ENCODE assay signal across 2 cellular contexts in the genomic region with DNA sequence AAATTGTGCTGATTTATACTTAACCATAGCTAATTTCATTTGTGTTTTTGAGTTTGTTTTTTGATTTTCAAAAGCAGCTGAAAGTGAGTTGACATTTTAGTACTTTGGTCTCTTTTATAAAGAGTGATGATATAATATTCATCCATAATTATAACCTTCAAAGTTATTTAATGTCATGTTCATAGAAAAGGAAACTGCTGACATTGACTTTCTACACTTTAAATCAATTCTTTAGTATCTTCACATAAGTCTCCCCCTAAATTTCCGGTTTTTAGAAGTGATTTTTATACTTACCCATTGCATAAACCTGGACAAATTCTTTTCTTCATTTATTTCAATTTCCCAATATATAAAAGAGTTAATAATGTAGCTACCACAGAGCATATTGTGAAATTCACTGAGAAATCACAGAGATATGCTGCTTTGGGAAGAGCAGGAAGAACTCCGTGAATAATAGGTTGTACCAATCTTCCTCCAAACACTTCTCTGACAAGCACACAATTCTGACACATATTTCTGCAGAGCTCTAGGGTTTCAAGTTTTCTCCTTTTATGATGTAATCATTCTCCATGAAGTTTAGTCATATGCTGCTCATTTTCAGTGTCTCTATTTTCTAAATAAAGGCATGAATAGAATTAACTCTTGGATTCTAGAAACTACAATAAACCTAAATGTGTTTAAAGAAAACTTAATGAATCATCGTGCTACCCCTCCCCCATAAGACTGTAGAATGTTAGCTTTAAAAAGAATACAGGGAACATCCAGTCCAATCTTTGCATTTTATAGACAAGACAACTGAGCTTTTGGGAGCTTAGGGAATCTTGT.
TF ChIP-seq lines count a peak whose summit lies in the region.

No MANE protein-coding gene starts in this region.

TF ChIP-seq in A549, 52 proteins besides CTCF, POLR2A, EP300 and RAD21:
- TF ChIP-seq NPAS2 (CRISPR knock-in tag; IDR thresholded peaks at IDR 0.05; ENCODE audit: borderline replicate concordance) (no peak), POLR2AphosphoS2 (conservative IDR thresholded peaks at IDR 0.05; ENCODE audit: low read length) (no peak), KDM5A (IDR thresholded peaks at IDR 0.05) (no peak), FOSB (CRISPR knock-in tag; IDR thresholded peaks at IDR 0.05) (no peak), CBX2 (IDR thresholded peaks at IDR 0.05; ENCODE audit: borderline replicate concordance, low read depth) (no peak), CBX8 (IDR thresholded peaks at IDR 0.05) (no peak), MAX (IDR thresholded peaks at IDR 0.05) (no peak), CEBPB (IDR thresholded peaks at IDR 0.05) (peak; percentile 70 to 82; a peak in 3 of 4 replicates), MAFK (IDR thresholded peaks at IDR 0.05; ENCODE audit: partially characterized antibody) (peak; percentile 89), JUN (IDR thresholded peaks at IDR 0.05) (0 out of 5 replicates have a peak, but pooled peaks of 1 of the 2 experiments have one; percentile 18), GATA3 (IDR thresholded peaks at IDR 0.05; ENCODE audit: borderline replicate concordance) (no peak), ESRRA (IDR thresholded peaks at IDR 0.05; ENCODE audit: borderline replicate concordance, low read length) (no peak), ELK1 (IDR thresholded peaks at IDR 0.05; ENCODE audit: low read depth, low read length) (no peak), HOXB13 (CRISPR knock-in tag; IDR thresholded peaks at IDR 0.05; ENCODE audit: low read depth) (no peak), JUNB (IDR thresholded peaks at IDR 0.05) (peak; percentile 37; the same call in 1 of the 2 replicates), EHMT2 (IDR thresholded peaks at IDR 0.05; ENCODE audit: low read depth) (no peak), ATOH8 (CRISPR knock-in tag; IDR thresholded peaks at IDR 0.05; ENCODE audit: low read depth) (no peak), FOSL2 (IDR thresholded peaks at IDR 0.05) (no peak), FOSL2 (CRISPR knock-in tag; IDR thresholded peaks at IDR 0.05) (peak; percentile 61)
- TF ChIP-seq, protein P1, sequence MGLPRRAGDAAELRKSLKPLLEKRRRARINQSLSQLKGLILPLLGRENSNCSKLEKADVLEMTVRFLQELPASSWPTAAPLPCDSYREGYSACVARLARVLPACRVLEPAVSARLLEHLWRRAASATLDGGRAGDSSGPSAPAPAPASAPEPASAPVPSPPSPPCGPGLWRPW (IDR thresholded peaks at IDR 0.05): peak; percentile 21; the same call in 1 of the 2 replicates

TF ChIP-seq in K562, 482 proteins besides CTCF, POLR2A, EP300 and RAD21 (continues in another document):
- TF ChIP-seq DACH1 (IDR thresholded peaks at IDR 0.05; ENCODE audit: partially characterized antibody): no peak
- peak; percentile 16; the same call in 1 of the 2 replicates for TF ChIP-seq GATAD2A (IDR thresholded peaks at IDR 0.05)
- TF ChIP-seq RNF219 (CRISPR knock-in tag; IDR thresholded peaks at IDR 0.05): no peak
- TF ChIP-seq ZFP36 (IDR thresholded peaks at IDR 0.05; ENCODE audit: low read depth, low read length, partially characterized antibody): no peak
- TF ChIP-seq SIN3B (IDR thresholded peaks at IDR 0.05; ENCODE audit: low read depth): no peak
- no peak for TF ChIP-seq PRMT5 (CRISPR knock-in tag; IDR thresholded peaks at IDR 0.05)
- TF ChIP-seq MED1 (CRISPR knock-in tag; IDR thresholded peaks at IDR 0.05; ENCODE audit: borderline replicate concordance): no peak
- no peak for TF ChIP-seq ZNF431 (CRISPR knock-in tag; IDR thresholded peaks at IDR 0.05)
- TF ChIP-seq ZNF830 (CRISPR knock-in tag; IDR thresholded peaks at IDR 0.05): no peak
- TF ChIP-seq, protein P2, sequence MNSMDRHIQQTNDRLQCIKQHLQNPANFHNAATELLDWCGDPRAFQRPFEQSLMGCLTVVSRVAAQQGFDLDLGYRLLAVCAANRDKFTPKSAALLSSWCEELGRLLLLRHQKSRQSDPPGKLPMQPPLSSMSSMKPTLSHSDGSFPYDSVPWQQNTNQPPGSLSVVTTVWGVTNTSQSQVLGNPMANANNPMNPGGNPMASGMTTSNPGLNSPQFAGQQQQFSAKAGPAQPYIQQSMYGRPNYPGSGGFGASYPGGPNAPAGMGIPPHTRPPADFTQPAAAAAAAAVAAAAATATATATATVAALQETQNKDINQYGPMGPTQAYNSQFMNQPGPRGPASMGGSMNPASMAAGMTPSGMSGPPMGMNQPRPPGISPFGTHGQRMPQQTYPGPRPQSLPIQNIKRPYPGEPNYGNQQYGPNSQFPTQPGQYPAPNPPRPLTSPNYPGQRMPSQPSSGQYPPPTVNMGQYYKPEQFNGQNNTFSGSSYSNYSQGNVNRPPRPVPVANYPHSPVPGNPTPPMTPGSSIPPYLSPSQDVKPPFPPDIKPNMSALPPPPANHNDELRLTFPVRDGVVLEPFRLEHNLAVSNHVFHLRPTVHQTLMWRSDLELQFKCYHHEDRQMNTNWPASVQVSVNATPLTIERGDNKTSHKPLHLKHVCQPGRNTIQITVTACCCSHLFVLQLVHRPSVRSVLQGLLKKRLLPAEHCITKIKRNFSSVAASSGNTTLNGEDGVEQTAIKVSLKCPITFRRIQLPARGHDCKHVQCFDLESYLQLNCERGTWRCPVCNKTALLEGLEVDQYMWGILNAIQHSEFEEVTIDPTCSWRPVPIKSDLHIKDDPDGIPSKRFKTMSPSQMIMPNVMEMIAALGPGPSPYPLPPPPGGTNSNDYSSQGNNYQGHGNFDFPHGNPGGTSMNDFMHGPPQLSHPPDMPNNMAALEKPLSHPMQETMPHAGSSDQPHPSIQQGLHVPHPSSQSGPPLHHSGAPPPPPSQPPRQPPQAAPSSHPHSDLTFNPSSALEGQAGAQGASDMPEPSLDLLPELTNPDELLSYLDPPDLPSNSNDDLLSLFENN (IDR thresholded peaks at IDR 0.05; ENCODE audit: low read depth in 2 of 2, low read length in 2 of 2): no peak
- TF ChIP-seq LEF1 (IDR thresholded peaks at IDR 0.05): 0 out of 2 replicates have a peak, but pooled peaks have one; percentile 18
- TF ChIP-seq, protein P3, sequence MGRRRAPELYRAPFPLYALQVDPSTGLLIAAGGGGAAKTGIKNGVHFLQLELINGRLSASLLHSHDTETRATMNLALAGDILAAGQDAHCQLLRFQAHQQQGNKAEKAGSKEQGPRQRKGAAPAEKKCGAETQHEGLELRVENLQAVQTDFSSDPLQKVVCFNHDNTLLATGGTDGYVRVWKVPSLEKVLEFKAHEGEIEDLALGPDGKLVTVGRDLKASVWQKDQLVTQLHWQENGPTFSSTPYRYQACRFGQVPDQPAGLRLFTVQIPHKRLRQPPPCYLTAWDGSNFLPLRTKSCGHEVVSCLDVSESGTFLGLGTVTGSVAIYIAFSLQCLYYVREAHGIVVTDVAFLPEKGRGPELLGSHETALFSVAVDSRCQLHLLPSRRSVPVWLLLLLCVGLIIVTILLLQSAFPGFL (CRISPR knock-in tag; IDR thresholded peaks at IDR 0.05): no peak
- TF ChIP-seq PHB2 (IDR thresholded peaks at IDR 0.05; ENCODE audit: low read depth): no peak
- TF ChIP-seq MYC (IDR thresholded peaks at IDR 0.05; ENCODE audit: low read depth, low read length): no peak
- no peak for TF ChIP-seq MYC (CRISPR knock-in tag; IDR thresholded peaks at IDR 0.05; ENCODE audit: borderline replicate concordance, low read depth)
- no peak for TF ChIP-seq STAT6 (CRISPR knock-in tag; IDR thresholded peaks at IDR 0.05)
- no peak; the same call in 1 of the 2 replicates for TF ChIP-seq SMARCA4 (IDR thresholded peaks at IDR 0.05)
- no peak for TF ChIP-seq MAZ (CRISPR knock-in tag; conservative IDR thresholded peaks at IDR 0.05 in 1 of 2, IDR thresholded peaks at IDR 0.05 in 1 of 2)
- peak; percentile 39; the same call in 1 of the 2 replicates for TF ChIP-seq ATF7 (IDR thresholded peaks at IDR 0.05)
- no peak for TF ChIP-seq ZNF124 (CRISPR knock-in tag; IDR thresholded peaks at IDR 0.05)
- TF ChIP-seq RB1 (IDR thresholded peaks at IDR 0.05; ENCODE audit: low read depth): no peak
- no peak for TF ChIP-seq NFE2L1 (tag; IDR thresholded peaks at IDR 0.05; ENCODE audit: borderline replicate concordance, low read depth)
- TF ChIP-seq BCOR (IDR thresholded peaks at IDR 0.05): no peak
- peak; percentile 28; the same call in 1 of the 2 replicates for TF ChIP-seq ARID1B (IDR thresholded peaks at IDR 0.05)
- no peak for TF ChIP-seq L3MBTL2 (IDR thresholded peaks at IDR 0.05)
- peak; percentile 85 for TF ChIP-seq C11orf30 (IDR thresholded peaks at IDR 0.05; ENCODE audit: low read depth)
- TF ChIP-seq, protein P4, sequence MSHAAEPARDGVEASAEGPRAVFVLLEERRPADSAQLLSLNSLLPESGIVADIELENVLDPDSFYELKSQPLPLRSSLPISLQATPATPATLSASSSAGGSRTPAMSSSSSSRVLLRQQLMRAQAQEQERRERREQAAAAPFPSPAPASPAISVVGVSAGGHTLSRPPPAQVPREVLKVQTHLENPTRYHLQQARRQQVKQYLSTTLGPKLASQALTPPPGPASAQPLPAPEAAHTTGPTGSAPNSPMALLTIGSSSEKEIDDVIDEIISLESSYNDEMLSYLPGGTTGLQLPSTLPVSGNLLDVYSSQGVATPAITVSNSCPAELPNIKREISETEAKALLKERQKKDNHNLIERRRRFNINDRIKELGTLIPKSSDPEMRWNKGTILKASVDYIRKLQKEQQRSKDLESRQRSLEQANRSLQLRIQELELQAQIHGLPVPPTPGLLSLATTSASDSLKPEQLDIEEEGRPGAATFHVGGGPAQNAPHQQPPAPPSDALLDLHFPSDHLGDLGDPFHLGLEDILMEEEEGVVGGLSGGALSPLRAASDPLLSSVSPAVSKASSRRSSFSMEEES (CRISPR knock-in tag; IDR thresholded peaks at IDR 0.05): no peak
- no peak for TF ChIP-seq MCM5 (IDR thresholded peaks at IDR 0.05; ENCODE audit: low read depth)
- TF ChIP-seq, protein P5, sequence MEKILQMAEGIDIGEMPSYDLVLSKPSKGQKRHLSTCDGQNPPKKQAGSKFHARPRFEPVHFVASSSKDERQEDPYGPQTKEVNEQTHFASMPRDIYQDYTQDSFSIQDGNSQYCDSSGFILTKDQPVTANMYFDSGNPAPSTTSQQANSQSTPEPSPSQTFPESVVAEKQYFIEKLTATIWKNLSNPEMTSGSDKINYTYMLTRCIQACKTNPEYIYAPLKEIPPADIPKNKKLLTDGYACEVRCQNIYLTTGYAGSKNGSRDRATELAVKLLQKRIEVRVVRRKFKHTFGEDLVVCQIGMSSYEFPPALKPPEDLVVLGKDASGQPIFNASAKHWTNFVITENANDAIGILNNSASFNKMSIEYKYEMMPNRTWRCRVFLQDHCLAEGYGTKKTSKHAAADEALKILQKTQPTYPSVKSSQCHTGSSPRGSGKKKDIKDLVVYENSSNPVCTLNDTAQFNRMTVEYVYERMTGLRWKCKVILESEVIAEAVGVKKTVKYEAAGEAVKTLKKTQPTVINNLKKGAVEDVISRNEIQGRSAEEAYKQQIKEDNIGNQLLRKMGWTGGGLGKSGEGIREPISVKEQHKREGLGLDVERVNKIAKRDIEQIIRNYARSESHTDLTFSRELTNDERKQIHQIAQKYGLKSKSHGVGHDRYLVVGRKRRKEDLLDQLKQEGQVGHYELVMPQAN (IDR thresholded peaks at IDR 0.05; ENCODE audit: borderline replicate concordance): no peak
- TF ChIP-seq, protein P6, sequence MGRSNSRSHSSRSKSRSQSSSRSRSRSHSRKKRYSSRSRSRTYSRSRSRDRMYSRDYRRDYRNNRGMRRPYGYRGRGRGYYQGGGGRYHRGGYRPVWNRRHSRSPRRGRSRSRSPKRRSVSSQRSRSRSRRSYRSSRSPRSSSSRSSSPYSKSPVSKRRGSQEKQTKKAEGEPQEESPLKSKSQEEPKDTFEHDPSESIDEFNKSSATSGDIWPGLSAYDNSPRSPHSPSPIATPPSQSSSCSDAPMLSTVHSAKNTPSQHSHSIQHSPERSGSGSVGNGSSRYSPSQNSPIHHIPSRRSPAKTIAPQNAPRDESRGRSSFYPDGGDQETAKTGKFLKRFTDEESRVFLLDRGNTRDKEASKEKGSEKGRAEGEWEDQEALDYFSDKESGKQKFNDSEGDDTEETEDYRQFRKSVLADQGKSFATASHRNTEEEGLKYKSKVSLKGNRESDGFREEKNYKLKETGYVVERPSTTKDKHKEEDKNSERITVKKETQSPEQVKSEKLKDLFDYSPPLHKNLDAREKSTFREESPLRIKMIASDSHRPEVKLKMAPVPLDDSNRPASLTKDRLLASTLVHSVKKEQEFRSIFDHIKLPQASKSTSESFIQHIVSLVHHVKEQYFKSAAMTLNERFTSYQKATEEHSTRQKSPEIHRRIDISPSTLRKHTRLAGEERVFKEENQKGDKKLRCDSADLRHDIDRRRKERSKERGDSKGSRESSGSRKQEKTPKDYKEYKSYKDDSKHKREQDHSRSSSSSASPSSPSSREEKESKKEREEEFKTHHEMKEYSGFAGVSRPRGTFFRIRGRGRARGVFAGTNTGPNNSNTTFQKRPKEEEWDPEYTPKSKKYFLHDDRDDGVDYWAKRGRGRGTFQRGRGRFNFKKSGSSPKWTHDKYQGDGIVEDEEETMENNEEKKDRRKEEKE (IDR thresholded peaks at IDR 0.05; ENCODE audit: borderline replicate concordance in 1 of 2, control insufficient read depth in 1 of 2, low read depth in 2 of 2, low read length in 1 of 2): no peak
- TF ChIP-seq, protein P7, sequence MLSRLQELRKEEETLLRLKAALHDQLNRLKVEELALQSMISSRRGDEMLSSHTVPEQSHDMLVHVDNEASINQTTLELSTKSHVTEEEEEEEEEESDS (CRISPR knock-in tag; IDR thresholded peaks at IDR 0.05): no peak
- no peak for TF ChIP-seq ZNF507 (tag; conservative IDR thresholded peaks at IDR 0.05)
- no peak for TF ChIP-seq NCOA2 (IDR thresholded peaks at IDR 0.05; ENCODE audit: partially characterized antibody in 2 of 2)
- TF ChIP-seq FOXK1 (CRISPR knock-in tag; IDR thresholded peaks at IDR 0.05; ENCODE audit: borderline replicate concordance): no peak
